8 cellular contexts compared by ENCODE assay signal in genomic region chr20:10469599-10469998, GRCh38. TPM values are rescaled to one million over a fixed set of nuclear protein-coding genes. Genes with fewer than 3 reads are reported as not detected.
A peak's percentile ranks its signal among the peaks of the same experiment; 100 is the strongest.
DNase-seq lines count a peak whose midpoint lies in the region; ATAC-seq and TF ChIP-seq lines count a peak whose summit lies in the region.

No MANE protein-coding gene starts in this region.

- H3K4me1 ChIP-seq in GM23248 (ENCODE audit: insufficient read depth) (peaks cover 13% of the 10 kb centered on the region), psoas muscle (peaks cover 3% of the 10 kb centered on the region)

- no peaks in the 10 kb centered on the region for H4K20me1 ChIP-seq in GM23248 (ENCODE audit: insufficient read depth)

- intact Hi-C loops in psoas muscle (cut with DNase I), result loop anchor here (5.0 to 10.0 kb wide), 2 partner anchors 803 to 805 kb away; no protein-coding TSS in a partner anchor

- peak; percentile 55 to 80 (median 70) for ATAC-seq in psoas muscle
- ATAC-seq in HG03460 (IDR thresholded peaks at IDR 0.05; ENCODE audit: unreplicated experiment), result no peak
- no peak for ATAC-seq in HG03354 (IDR thresholded peaks at IDR 0.05; ENCODE audit: poor library complexity, severe bottlenecking, unreplicated experiment)

- H3K4me2 ChIP-seq in GM23248 (ENCODE audit: unreplicated experiment), result no peak overlapping the region

- H3K36me3 ChIP-seq in GM23248 (ENCODE audit: low read depth) (no peaks in the 10 kb centered on the region), psoas muscle (ENCODE audit: insufficient read depth in 1 of 2, low read depth in 1 of 2) (no peaks in the 10 kb centered on the region)

- H3K9me2 ChIP-seq in GM23248 (ENCODE audit: insufficient read depth), result no peaks in the 10 kb centered on the region

- in situ Hi-C loops in GM23248 (cut with MboI), result loop anchor here (10.0 to 25.0 kb wide), 2 partner anchors 793 to 1075 kb away; no protein-coding TSS in a partner anchor

- H3K27me3 ChIP-seq in GM23248 (replicated peaks; ENCODE audit: insufficient read depth) (no peaks in the 10 kb centered on the region), psoas muscle (ENCODE audit: insufficient read depth in 3 of 3, low read length in 2 of 3) (no peaks in the 10 kb centered on the region)

- DNase-seq in CMK (ENCODE audit: low read depth), result peak; percentile 54
- peak; percentile 84 for DNase-seq in GM23248
- peak; percentile 90 to 96 for DNase-seq in NCI-H2081 (lab: John Stamatoyannopoulos, UW)
- peak; percentile 52 for DNase-seq in glomerular visceral epithelial cell (ENCODE audit: extremely low spot score)
- peak in 1 of 2 donors; percentile 27 for DNase-seq in psoas muscle

- no peak overlapping the region for H3K27ac ChIP-seq in GM23248
- H3K27ac ChIP-seq in psoas muscle, result no peak overlapping the region

- H3K9me3 ChIP-seq in GM23248 (ENCODE audit: low read depth) (no peaks in the 10 kb centered on the region), psoas muscle (no peaks in the 10 kb centered on the region)

- H3F3A ChIP-seq in GM23248 (ENCODE audit: insufficient read depth), result peaks cover 16% of the 10 kb centered on the region

- H3K9ac ChIP-seq in GM23248, result peak overlapping the region; percentile 9; the same call in 1 of the 2 replicates

- WGBS in GM23248 (ENCODE audit: low coverage in 1 of 2, low lambda C conversion rate in 2 of 2, missing lambda C conversion rate in 2 of 2), 2 experiments, result 38 to 44% methylated on average over 7 of the region's 7 CpGs
- WGBS in psoas muscle, 3 donors, result 19 to 28% (median 20%) methylated on average over 7 of the region's 7 CpGs

- H2AFZ ChIP-seq in GM23248, result no peak overlapping the region

- TF ChIP-seq CTCF in WI38 (IDR thresholded peaks at IDR 0.05; ENCODE audit: low read depth, low read length), result peak; percentile 43
- TF ChIP-seq CTCF in psoas muscle (IDR thresholded peaks at IDR 0.05), result peak; percentile 59

- H3K4me3 ChIP-seq in GM23248 (no peak overlapping the region), WI38 (ENCODE audit: low read depth, low read length) (no peak overlapping the region), psoas muscle (no peak overlapping the region)

- no peaks in the 10 kb centered on the region for H3K79me2 ChIP-seq in GM23248 (ENCODE audit: insufficient read depth)

RNA-seq across cellular contexts. Expression of gene SLX4IP, which starts 34.5 kb away (rescaled TPM):
- total RNA-seq in GM23248 (2014; rRNA removed; shearing (Covaris generic)), result 2.9 and 3.7 TPM in 2 replicates
- 3.4 and 3.9 TPM in 2 replicates for polyA plus RNA-seq in GM23248 (2016; fragmentation: Nextera tagmentation; extraction: Ambion mirVana)
- total RNA-seq in psoas muscle, result 1 to 10 TPM in 1 of 4 donors, under 1 TPM in 3; 0.78 to 1.9 (median 0.90) TPM
- polyA plus RNA-seq in psoas muscle, result 1 to 10 TPM in 1 of 3 donors, under 1 TPM in 2; 0.20 to 1.2 (median 0.45) TPM

RNA-seq across cellular contexts. Expression of gene MKKS, which starts 35.6 kb away (rescaled TPM):
- 9.8 and 12.0 TPM in 2 replicates for total RNA-seq in GM23248 (2014; rRNA removed; shearing (Covaris generic))
- polyA plus RNA-seq in GM23248 (2016; fragmentation: Nextera tagmentation; extraction: Ambion mirVana) (17.4 and 17.8 TPM in 2 replicates), psoas muscle (10 to 100 TPM; 22.7 to 40.1 (median 24.0) TPM)
- total RNA-seq in psoas muscle, result 10 to 100 TPM; 10.5 to 25.6 (median 18.8) TPM

Comparison
In these comparisons a context has a peak if more than half of its experiments do, and no peak if none do; other contexts are left out.
1. ATAC-seq: peak in psoas muscle (4 of 4); none in HG03460 (single experiment) and HG03354 (single experiment).